ENCODE assay signal across 25 cellular contexts in the genomic region with DNA sequence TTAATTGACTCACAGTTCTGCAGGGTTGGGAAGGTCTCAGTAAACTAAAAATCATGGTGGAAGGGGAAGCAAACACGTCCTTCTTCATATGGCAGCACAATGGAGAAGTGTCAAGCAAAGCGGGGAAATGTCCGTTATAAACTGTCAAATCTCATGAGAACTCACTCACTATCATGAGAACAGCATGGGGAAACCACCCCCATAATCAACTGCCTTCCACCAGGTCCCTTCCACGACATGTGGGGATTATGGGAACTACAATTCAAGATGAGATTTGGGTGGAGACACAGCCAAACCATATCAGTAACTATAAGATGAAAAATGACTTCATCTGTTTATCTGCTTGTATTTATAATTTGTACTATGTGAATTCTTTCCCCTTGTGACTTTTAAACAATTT.
"Had no signal": no experiment of that assay in that cellular context is flagged by ENCODE, and none has a peak within 500 bp of the region (broad histone marks: within the 10 kb centered on the region; RNA-seq: fewer than 3 reads in every experiment).

No MANE protein-coding gene starts in this region.

- H3K27me3 Mint-ChIP-seq: naive thymus-derived CD4-positive, alpha-beta T cell; natural killer cell treated with Interleukin-12 subunit alpha and Interleukin-12 subunit beta and Interleukin-15 and Interleukin-18, amount 100 ng/mL, for 72 hours; progenitor cell of endocrine pancreas; stimulated activated naive CD8-positive, alpha-beta T cell treated with anti-CD3 and anti-CD28 coated beads, Interleukin-15, Interleukin-2, amounts not matched to agents 100 ng/mL and 50 ng/mL, for 24 hours had no signal

- H3K9me3 ChIP-seq: ovary, right atrium auricular region, right lobe of liver, suprapubic skin, thoracic aorta, tibial artery, upper lobe of right lung had no signal

- H3K27me3 ChIP-seq: ovary, right atrium auricular region, right lobe of liver, suprapubic skin, tibial artery, upper lobe of right lung had no signal

- H3K4me3 ChIP-seq: left ventricle myocardium inferior, lung, mucosa of descending colon, ovary, right atrium auricular region, right lobe of liver, smooth muscle cell, suprapubic skin, thoracic aorta, tibial artery, upper lobe of right lung had no signal

- H3K9me3 Mint-ChIP-seq: stimulated activated naive CD8-positive, alpha-beta T cell treated with anti-CD3 and anti-CD28 coated beads, Interleukin-15, Interleukin-2, amounts not matched to agents 100 ng/mL and 50 ng/mL, for 24 hours had no signal

- H3K4me1 Mint-ChIP-seq: naive thymus-derived CD4-positive, alpha-beta T cell; stimulated activated effector memory CD8-positive, alpha-beta T cell treated with anti-CD3 and anti-CD28 coated beads, Interleukin-12 subunit alpha, Interleukin-12 subunit beta, amount 100 ng/mL, for 72 hours had no signal

- H3K4me3 Mint-ChIP-seq: naive thymus-derived CD4-positive, alpha-beta T cell; natural killer cell treated with Interleukin-12 subunit alpha and Interleukin-12 subunit beta and Interleukin-15 and Interleukin-18, amount 100 ng/mL, for 72 hours; stimulated activated effector memory CD8-positive, alpha-beta T cell treated with anti-CD3 and anti-CD28 coated beads, Interleukin-12 subunit alpha, Interleukin-12 subunit beta, amount 100 ng/mL, for 72 hours; stimulated activated naive CD8-positive, alpha-beta T cell treated with anti-CD3 and anti-CD28 coated beads, Interleukin-15, Interleukin-2, amounts not matched to agents 100 ng/mL and 50 ng/mL, for 24 hours had no signal

- H3K36me3 ChIP-seq: left ventricle myocardium inferior, ovary, right atrium auricular region, right lobe of liver, suprapubic skin, thoracic aorta, tibial artery, upper lobe of right lung had no signal

- FAIRE-seq: urothelium cell line had no signal

- H3K27ac ChIP-seq: left ventricle myocardium inferior, ovary, right atrium auricular region, right lobe of liver, suprapubic skin, thoracic aorta, tibial artery, upper lobe of right lung had no signal

- ATAC-seq: mucosa of descending colon; naive thymus-derived CD4-positive, alpha-beta T cell; natural killer cell treated with Interleukin-12 subunit alpha and Interleukin-12 subunit beta and Interleukin-15 and Interleukin-18, amount 100 ng/mL, for 72 hours; right lobe of liver; stimulated activated effector memory CD8-positive, alpha-beta T cell treated with anti-CD3 and anti-CD28 coated beads, Interleukin-12 subunit alpha, Interleukin-12 subunit beta, amount 100 ng/mL, for 72 hours; upper lobe of right lung had no signal

- H3K36me3 Mint-ChIP-seq: naive thymus-derived CD4-positive, alpha-beta T cell; natural killer cell treated with Interleukin-12 subunit alpha and Interleukin-12 subunit beta and Interleukin-15 and Interleukin-18, amount 100 ng/mL, for 72 hours; stimulated activated effector memory CD8-positive, alpha-beta T cell treated with anti-CD3 and anti-CD28 coated beads, Interleukin-12 subunit alpha, Interleukin-12 subunit beta, amount 100 ng/mL, for 72 hours had no signal

- DNase-seq: hypothalamus; islet precursor cell; left ventricle myocardium inferior; mesendoderm; midbrain; mucosa of descending colon; naive thymus-derived CD4-positive, alpha-beta T cell; ovary; right lobe of liver; stimulated activated CD4-positive, alpha-beta T cell treated with anti-CD3 and anti-CD28 coated beads, Interleukin-1b, Interleukin-23, amount 100 ng/mL, for 48 hours; stimulated activated CD4-positive, alpha-beta T cell treated with anti-CD3 and anti-CD28 coated beads, Interleukin-2, amount 100 ng/mL, for 48 hours; stimulated activated naive CD4-positive, alpha-beta T cell; tibial artery; trophoblast cell; upper lobe of right lung had no signal

- H3K4me1 ChIP-seq: left ventricle myocardium inferior, right atrium auricular region, right lobe of liver, suprapubic skin, tibial artery, upper lobe of right lung had no signal

- H3K4me2 ChIP-seq: smooth muscle cell had no signal

- H3K27ac Mint-ChIP-seq: naive thymus-derived CD4-positive, alpha-beta T cell; natural killer cell treated with Interleukin-12 subunit alpha and Interleukin-12 subunit beta and Interleukin-15 and Interleukin-18, amount 100 ng/mL, for 72 hours; progenitor cell of endocrine pancreas; stimulated activated effector memory CD8-positive, alpha-beta T cell treated with anti-CD3 and anti-CD28 coated beads, Interleukin-12 subunit alpha, Interleukin-12 subunit beta, amount 100 ng/mL, for 72 hours; stimulated activated naive CD8-positive, alpha-beta T cell treated with anti-CD3 and anti-CD28 coated beads, Interleukin-15, Interleukin-2, amounts not matched to agents 100 ng/mL and 50 ng/mL, for 24 hours had no signal
